1 cellular context compared by ENCODE assay signal in genomic region chr16:89595330-89596060, GRCh38.
TF ChIP-seq lines count a peak whose summit lies in the region.

No MANE protein-coding gene starts in this region.

TF ChIP-seq in IMR-90, 13 proteins besides CTCF, POLR2A, EP300 and RAD21:
- TF ChIP-seq SMC3 (IDR thresholded peaks at IDR 0.05; ENCODE audit: low read depth, low read length) (no peak), MAZ (IDR thresholded peaks at IDR 0.05; ENCODE audit: borderline replicate concordance, low read depth, low read length) (no peak), NFE2L2 (IDR thresholded peaks at IDR 0.05; ENCODE audit: low read depth, low read length) (no peak), USF2 (IDR thresholded peaks at IDR 0.05; ENCODE audit: low read depth, low read length) (no peak), BHLHE40 (IDR thresholded peaks at IDR 0.05; ENCODE audit: low read depth, low read length) (no peak)
